ENCODE assay signal across 12 cellular contexts in genomic region chr1:115255154-115255553, GRCh38.
"Had no signal": no experiment of that assay in that cellular context is flagged by ENCODE, and none has a peak within 500 bp of the region (broad histone marks: within the 10 kb centered on the region; RNA-seq: fewer than 3 reads in every experiment).

No MANE protein-coding gene starts in this region.

- ATAC-seq: activated T-helper 17 cell treated with anti-CD3 and anti-CD28 coated beads, Interleukin-2, amount 50 U/mL, for 72 hours; effector memory CD8-positive, alpha-beta T cell; natural killer cell treated with Interleukin-12 subunit alpha and Interleukin-12 subunit beta and Interleukin-15 and Interleukin-18, amount 100 ng/mL, for 72 hours; stimulated activated memory B cell treated with anti-CD40 and anti-IgM and Interleukin-4, amounts not matched to agents 10 μg/mL and 1 μg/mL and 100 μg/mL, for 72 hours had no signal

- H3K4me1 Mint-ChIP-seq: activated naive CD4-positive, alpha-beta T cell treated with anti-CD3 and anti-CD28 coated beads, Interleukin-2, amount 10 ng/mL, durations not matched to agents 7 days and 5 days; activated T-helper 17 cell treated with anti-CD3 and anti-CD28 coated beads, Interleukin-2, amount 50 U/mL, for 72 hours; central memory CD8-positive, alpha-beta T cell; stimulated activated memory B cell treated with anti-CD40 and anti-IgM and Interleukin-4, amounts not matched to agents 10 μg/mL and 1 μg/mL and 100 μg/mL, for 72 hours had no signal

- FAIRE-seq: urothelium cell line had no signal

- H3K27me3 Mint-ChIP-seq: activated naive CD4-positive, alpha-beta T cell treated with anti-CD3 and anti-CD28 coated beads, Interleukin-2, amount 10 ng/mL, durations not matched to agents 7 days and 5 days; stimulated activated memory B cell treated with anti-CD40 and anti-IgM and Interleukin-4, amounts not matched to agents 10 μg/mL and 1 μg/mL and 100 μg/mL, for 72 hours had no signal

- DNase-seq: activated CD4-positive, CD25-positive, alpha-beta regulatory T cell treated with anti-CD3 and anti-CD28 coated beads, Interleukin-2, amount 50 U/mL, for 72 hours; activated naive CD4-positive, alpha-beta T cell treated with anti-CD3 and anti-CD28 coated beads, Interleukin-2, amount 10 ng/mL, durations not matched to agents 7 days and 5 days; effector memory CD8-positive, alpha-beta T cell; foreskin melanocyte; mesendoderm; stimulated activated CD4-positive, alpha-beta T cell treated with anti-CD3 and anti-CD28 coated beads, Interleukin-2, amount 100 ng/mL, for 48 hours; T-helper 9 cell had no signal

- H3K4me3 Mint-ChIP-seq: activated naive CD4-positive, alpha-beta T cell treated with anti-CD3 and anti-CD28 coated beads, Interleukin-2, amount 10 ng/mL, durations not matched to agents 7 days and 5 days; activated T-helper 17 cell treated with anti-CD3 and anti-CD28 coated beads, Interleukin-2, amount 50 U/mL, for 72 hours; central memory CD8-positive, alpha-beta T cell; effector memory CD8-positive, alpha-beta T cell; natural killer cell treated with Interleukin-12 subunit alpha and Interleukin-12 subunit beta and Interleukin-15 and Interleukin-18, amount 100 ng/mL, for 72 hours; stimulated activated memory B cell treated with anti-CD40 and anti-IgM and Interleukin-4, amounts not matched to agents 10 μg/mL and 1 μg/mL and 100 μg/mL, for 72 hours had no signal

- H3K36me3 Mint-ChIP-seq: activated naive CD4-positive, alpha-beta T cell treated with anti-CD3 and anti-CD28 coated beads, Interleukin-2, amount 10 ng/mL, durations not matched to agents 7 days and 5 days; stimulated activated memory B cell treated with anti-CD40 and anti-IgM and Interleukin-4, amounts not matched to agents 10 μg/mL and 1 μg/mL and 100 μg/mL, for 72 hours had no signal

- H3K27ac Mint-ChIP-seq: activated naive CD4-positive, alpha-beta T cell treated with anti-CD3 and anti-CD28 coated beads, Interleukin-2, amount 10 ng/mL, durations not matched to agents 7 days and 5 days; activated T-helper 17 cell treated with anti-CD3 and anti-CD28 coated beads, Interleukin-2, amount 50 U/mL, for 72 hours; effector memory CD8-positive, alpha-beta T cell; natural killer cell treated with Interleukin-12 subunit alpha and Interleukin-12 subunit beta and Interleukin-15 and Interleukin-18, amount 100 ng/mL, for 72 hours; stimulated activated memory B cell treated with anti-CD40 and anti-IgM and Interleukin-4, amounts not matched to agents 10 μg/mL and 1 μg/mL and 100 μg/mL, for 72 hours had no signal
